ENCODE assay signal across 18 cellular contexts in the genomic region with DNA sequence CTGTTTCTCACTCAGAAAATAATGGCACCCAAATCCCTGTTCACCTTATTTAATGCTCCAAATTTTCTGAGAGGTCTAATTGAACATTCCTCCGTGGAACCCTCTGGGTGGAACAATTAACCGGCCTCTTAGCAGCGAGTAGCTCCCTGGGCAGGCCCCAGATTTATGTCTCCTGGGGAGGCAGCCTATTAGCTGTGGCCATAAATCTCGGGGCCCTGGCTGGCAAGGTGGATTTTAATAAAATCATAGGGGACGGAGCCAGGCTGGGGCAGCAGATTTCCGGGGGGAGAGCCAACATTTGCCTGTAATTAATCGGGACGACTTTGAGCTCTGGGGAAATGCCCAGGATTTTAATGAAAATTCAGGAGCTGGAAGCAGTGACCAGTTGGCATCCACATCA. TPM values are rescaled to one million over a fixed set of nuclear protein-coding genes. Genes with fewer than 3 reads are reported as not detected.
DNase-seq lines count a peak whose midpoint lies in the region; TF ChIP-seq lines count a peak whose summit lies in the region.
"Had no signal": no experiment of that assay in that cellular context is flagged by ENCODE, and none has a peak within 500 bp of the region (broad histone marks: within the 10 kb centered on the region; RNA-seq: fewer than 3 reads in every experiment).

No MANE protein-coding gene starts in this region.

- no peaks in the 10 kb centered on the region for H3K27me3 ChIP-seq in prostate gland (replicated peaks; ENCODE audit: insufficient read depth)
- H3K27me3 ChIP-seq: BE2C had no signal

- peaks cover 18% of the 10 kb centered on the region for H3K4me1 Mint-ChIP-seq in mesothelial cell of epicardium
- H3K4me1 Mint-ChIP-seq: CD4-positive, CD25-positive, alpha-beta regulatory T cell had no signal

- H3K4me1 ChIP-seq in prostate gland (replicated peaks) = no peaks in the 10 kb centered on the region
- H3K4me1 ChIP-seq: BE2C had no signal

- no peaks in the 10 kb centered on the region for H3K9me3 ChIP-seq in prostate gland
- H3K9me3 ChIP-seq: BE2C had no signal

- no peaks in the 10 kb centered on the region for H3K36me3 ChIP-seq in prostate gland
- H3K36me3 ChIP-seq: BE2C had no signal

- H3K4me3 Mint-ChIP-seq in mesothelial cell of epicardium = no peak overlapping the region
- H3K4me3 Mint-ChIP-seq: CD4-positive, CD25-positive, alpha-beta regulatory T cell had no signal

- no peak overlapping the region for H3K27ac ChIP-seq in prostate gland
- H3K27ac ChIP-seq: RWPE1 had no signal

- CTCF ChIA-PET in HEK293T (lab: Yijun Ruan, JAX) = no interaction called here

- TF ChIP-seq POLR2A in prostate gland (IDR thresholded peaks at IDR 0.05) = no peak

- H3K36me3 Mint-ChIP-seq in mesothelial cell of epicardium = no peaks in the 10 kb centered on the region
- H3K36me3 Mint-ChIP-seq: CD4-positive, CD25-positive, alpha-beta regulatory T cell had no signal

- POLR2A ChIA-PET in HEK293T (lab: Yijun Ruan, JAX) = no interaction called here

- no peaks in the 10 kb centered on the region for H3K9me3 Mint-ChIP-seq in mesothelial cell of epicardium

- intact Hi-C loops in head of caudate nucleus (cut with DNase I) (no loop called here), prostate gland (cut with DNase I) (no loop called here)

- 32% methylated on average over 8 of the region's 8 CpGs for WGBS in prostate gland

- no peak overlapping the region for H3K4me3 ChIP-seq in prostate gland

- TF ChIP-seq CTCF in mesothelial cell of epicardium (IDR thresholded peaks at IDR 0.05; ENCODE audit: unreplicated experiment) (no peak), prostate gland (IDR thresholded peaks at IDR 0.05) (no peak)

- H3K27me3 Mint-ChIP-seq in mesothelial cell of epicardium (ENCODE audit: low read depth) = peaks cover 15% of the 10 kb centered on the region

- H3K27ac Mint-ChIP-seq in mesothelial cell of epicardium = peak overlapping the region; percentile 36
- H3K27ac Mint-ChIP-seq: CD4-positive, CD25-positive, alpha-beta regulatory T cell had no signal

- no peak for DNase-seq in HEK293T (ENCODE audit: extremely low spot score)
- DNase-seq in head of caudate nucleus = peak in 23 of 42 donors; percentile 9 to 75 (median 34)
- DNase-seq in mesothelial cell of epicardium (ENCODE audit: low spot score in 2 of 2, unreplicated experiment in 2 of 2) = no peak
- DNase-seq in prostate gland (ENCODE audit: low spot score) = no peak
- no peak for DNase-seq in activated CD4-positive, alpha-beta T cell treated with anti-CD3 and anti-CD28 coated beads for 4 hours
- no peak for DNase-seq in AG08396 (ENCODE audit: low spot score)
- DNase-seq in NCI-H1105 treated with DMSO at 0.1 percent for 48 hours (lab: John Stamatoyannopoulos, UW) = no peak
- DNase-seq: BE2C; CD4-positive, CD25-positive, alpha-beta regulatory T cell; DMS53; KBM-7; MV-4-11; NCI-H1105; NCI-H1694; NCI-H2029 treated with DMSO at 0.1 percent for 48 hours; NCI-H526 treated with DMSO at 0.1 percent for 48 hours; SHP77 had no signal

TF ChIP-seq in HEK293T, 16 proteins besides CTCF, POLR2A, EP300 and RAD21:
- TF ChIP-seq PKNOX1 (IDR thresholded peaks at IDR 0.05) (peak; percentile 53), NFRKB (IDR thresholded peaks at IDR 0.05) (no peak), FOXM1 (IDR thresholded peaks at IDR 0.05; ENCODE audit: borderline replicate concordance) (no peak)

RNA-seq across cellular contexts. Expression of gene MSX1, which starts 49.1 kb away (rescaled TPM):
- total RNA-seq in mesothelial cell of epicardium (44.9 to 50.3 TPM (median 46.0 TPM) in 3 replicates), prostate gland (1 to 10 TPM; 2.2 to 4.2 TPM)

Comparison
In these comparisons a context has a peak if more than half of its experiments do, and no peak if none do; other contexts are left out.
1. DNase-seq: peak in head of caudate nucleus (23 of 42); none in HEK293T (single experiment), mesothelial cell of epicardium (0 of 2), prostate gland (single experiment), activated CD4-positive, alpha-beta T cell treated with anti-CD3 and anti-CD28 coated beads for 4 hours (0 of 2), AG08396 (single experiment) and NCI-H1105 treated with DMSO at 0.1 percent for 48 hours (single experiment).